ENCODE assay signal across 22 cellular contexts in the genomic region with DNA sequence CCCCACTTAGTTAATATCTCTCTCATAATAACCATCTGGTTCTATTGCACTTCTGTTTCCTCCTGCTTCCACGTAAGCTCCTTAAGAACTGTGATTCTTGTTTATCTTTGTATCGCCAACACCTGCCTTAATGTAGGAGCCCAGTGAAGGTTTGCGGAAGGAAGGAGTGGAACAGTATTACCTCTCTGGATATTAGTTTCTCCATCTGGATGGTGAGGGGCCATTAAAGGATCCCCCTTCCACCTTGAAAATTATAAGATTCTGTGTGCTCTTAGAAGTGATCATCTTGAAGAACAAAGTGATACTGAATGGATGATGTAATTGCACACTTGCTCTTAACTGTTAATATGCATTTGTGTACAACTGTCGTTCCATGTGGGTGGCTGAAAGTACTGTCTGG. TPM values are rescaled to one million over a fixed set of nuclear protein-coding genes. Genes with fewer than 3 reads are reported as not detected.
DNase-seq lines count a peak whose midpoint lies in the region; ATAC-seq and TF ChIP-seq lines count a peak whose summit lies in the region.
"Had no signal": no experiment of that assay in that cellular context is flagged by ENCODE, and none has a peak within 500 bp of the region (broad histone marks: within the 10 kb centered on the region; RNA-seq: fewer than 3 reads in every experiment).

No MANE protein-coding gene starts in this region.

- intact Hi-C loops in OCI-LY7 (cut with micrococcal nuclease; ENCODE audit: unreplicated experiment) (no loop called here), Right ventricle myocardium superior (cut with DNase I) (no loop called here)

- no peaks in the 10 kb centered on the region for H3K9me3 ChIP-seq in OCI-LY7 (ENCODE audit: low read length)

- BruUV-seq in OCI-LY7 (replicated peaks; lab: Mats Ljungman, UMichigan): no TSS peak

- H3K4me1 ChIP-seq in GM23338 (ENCODE audit: insufficient read depth) (peaks cover 11% of the 10 kb centered on the region; the same call in 1 of the 2 replicates), OCI-LY7 (ENCODE audit: insufficient read depth, low read length, poor library complexity, severe bottlenecking) (peaks cover 19% of the 10 kb centered on the region)

- peak; percentile 8 for DNase-seq in DMS79 (lab: John Stamatoyannopoulos, UW)
- no peak for DNase-seq in GM23338 (ENCODE audit: low spot score)
- no peak for DNase-seq in OCI-LY7 (ENCODE audit: low spot score)
- no peak for DNase-seq in glutamatergic neuron
- no peak for DNase-seq in Right ventricle myocardium superior
- no peak for DNase-seq in superior temporal gyrus (ENCODE audit: extremely low spot score)
- DNase-seq in midbrain (lab: John Stamatoyannopoulos, UW): no peak
- DNase-seq in stimulated activated CD4-positive, alpha-beta T cell treated with anti-CD3 and anti-CD28 coated beads, Interleukin-2, amount 100 ng/mL, for 48 hours: no peak
- DNase-seq: activated CD4-positive, alpha-beta T cell treated with anti-CD3 and anti-CD28 coated beads, Interleukin-2, amount 10 ng/mL, durations not matched to agents 7 days and 5 days; activated naive CD8-positive, alpha-beta T cell treated with anti-CD3 and anti-CD28 coated beads, Interleukin-2, amount 10 ng/mL, durations not matched to agents 7 days and 5 days; activated T-cell treated with anti-CD3 and anti-CD28 coated beads, Interleukin-2, amount 50 U/mL, for 1 hour; effector CD8-positive, alpha-beta T cell; hippocampal formation; KG1; NCI-H1105 treated with DMSO at 0.1 percent for 48 hours; NCI-H345; RPMI8226; trophoblast cell had no signal

- H3K27me3 ChIP-seq in GM23338 (ENCODE audit: insufficient read depth): no peaks in the 10 kb centered on the region

- TF ChIP-seq CTCF in GM23338 (conservative IDR thresholded peaks at IDR 0.05; ENCODE audit: low read depth in 2 of 2) (no peak), OCI-LY7 (conservative IDR thresholded peaks at IDR 0.05; ENCODE audit: low read length) (no peak), glutamatergic neuron (IDR thresholded peaks at IDR 0.05; ENCODE audit: partially characterized antibody, unreplicated experiment) (no peak)

- H3K27ac ChIP-seq in GM23338 (ENCODE audit: low read depth) (no peak overlapping the region), OCI-LY7 (ENCODE audit: low read depth, low read length, poor library complexity, severe bottlenecking) (no peak overlapping the region)

- CTCF ChIA-PET in OCI-LY7 (lab: Charles Lee; ENCODE audit: unreplicated experiment): no interaction called here

- H3K27ac Mint-ChIP-seq in GM23338 (no peak overlapping the region), glutamatergic neuron (ENCODE audit: unreplicated experiment) (peak overlapping the region; percentile 64)
- H3K27ac Mint-ChIP-seq: activated CD4-positive, alpha-beta T cell treated with anti-CD3 and anti-CD28 coated beads, Interleukin-2, amount 10 ng/mL, durations not matched to agents 7 days and 5 days; activated naive CD8-positive, alpha-beta T cell treated with anti-CD3 and anti-CD28 coated beads, Interleukin-2, amount 10 ng/mL, durations not matched to agents 7 days and 5 days; CD14-positive monocyte; T-helper 2 cell treated with Interferon-gamma antibody and Interleukin-4, amounts not matched to agents 5 μg/mL and 100 μg/mL, for 36 hours had no signal

- H3K36me3 ChIP-seq in GM23338 (ENCODE audit: insufficient read depth) (no peaks in the 10 kb centered on the region), OCI-LY7 (ENCODE audit: insufficient read depth, low read length) (no peaks in the 10 kb centered on the region)

- H3K4me3 Mint-ChIP-seq in GM23338 (peak overlapping the region; percentile 53), glutamatergic neuron (ENCODE audit: unreplicated experiment) (peak overlapping the region; percentile 97)
- H3K4me3 Mint-ChIP-seq: activated CD4-positive, alpha-beta T cell treated with anti-CD3 and anti-CD28 coated beads, Interleukin-2, amount 10 ng/mL, durations not matched to agents 7 days and 5 days; activated naive CD8-positive, alpha-beta T cell treated with anti-CD3 and anti-CD28 coated beads, Interleukin-2, amount 10 ng/mL, durations not matched to agents 7 days and 5 days; T-helper 2 cell treated with Interferon-gamma antibody and Interleukin-4, amounts not matched to agents 5 μg/mL and 100 μg/mL, for 36 hours had no signal

- H3K4me1 Mint-ChIP-seq in GM23338 (peaks cover 22% of the 10 kb centered on the region), glutamatergic neuron (ENCODE audit: low read depth, unreplicated experiment) (peaks cover 9% of the 10 kb centered on the region)

- H2AFZ ChIP-seq in GM23338: no peak overlapping the region
- H2AFZ ChIP-seq in OCI-LY7 (ENCODE audit: low read length): no peak overlapping the region

- peak overlapping the region; percentile 46; the same call in 1 of the 2 replicates for H3K4me2 ChIP-seq in GM23338
- peak overlapping the region; percentile 7; the same call in 1 of the 2 replicates for H3K4me2 ChIP-seq in OCI-LY7 (ENCODE audit: low read length)

- POLR2A ChIA-PET in OCI-LY7 (lab: Charles Lee): interaction anchor here (0.7 kb wide), 1 partner anchor 262 kb away, joined by 3 read pairs; no protein-coding TSS in a partner anchor

- peaks cover 5% of the 10 kb centered on the region for H3K27me3 Mint-ChIP-seq in GM23338 (ENCODE audit: insufficient read depth, low read depth, poor library complexity)
- H3K27me3 Mint-ChIP-seq in glutamatergic neuron (ENCODE audit: unreplicated experiment): peaks cover 10% of the 10 kb centered on the region

- H3K9me2 ChIP-seq in GM23338 (ENCODE audit: insufficient read depth) (no peaks in the 10 kb centered on the region), OCI-LY7 (ENCODE audit: insufficient read depth, low read length) (no peaks in the 10 kb centered on the region)

- H3K9me3 Mint-ChIP-seq in GM23338: no peaks in the 10 kb centered on the region
- H3K9me3 Mint-ChIP-seq in glutamatergic neuron (ENCODE audit: unreplicated experiment): peaks cover 10% of the 10 kb centered on the region
- H3K9me3 Mint-ChIP-seq: activated CD4-positive, alpha-beta T cell treated with anti-CD3 and anti-CD28 coated beads, Interleukin-2, amount 10 ng/mL, durations not matched to agents 7 days and 5 days; activated naive CD8-positive, alpha-beta T cell treated with anti-CD3 and anti-CD28 coated beads, Interleukin-2, amount 10 ng/mL, durations not matched to agents 7 days and 5 days; T-helper 2 cell treated with Interferon-gamma antibody and Interleukin-4, amounts not matched to agents 5 μg/mL and 100 μg/mL, for 36 hours had no signal

- H4K20me1 ChIP-seq in GM23338 (replicated peaks; ENCODE audit: insufficient read depth) (no peaks in the 10 kb centered on the region; the same call in none of the 2 replicates), OCI-LY7 (ENCODE audit: insufficient read depth, low read length) (no peaks in the 10 kb centered on the region)

- no peak overlapping the region for H3K4me3 ChIP-seq in GM23338
- H3K4me3 ChIP-seq in OCI-LY7 (ENCODE audit: low read depth, low read length, poor library complexity, severe bottlenecking): no peak overlapping the region

- ATAC-seq in GM23338: no peak
- ATAC-seq in Right ventricle myocardium superior (ENCODE audit: poor library complexity): no peak

- peaks cover 7% of the 10 kb centered on the region; the same call in 1 of the 2 replicates for H3F3A ChIP-seq in GM23338 (replicated peaks; ENCODE audit: low read depth)

- H3K36me3 Mint-ChIP-seq in GM23338 (ENCODE audit: low read depth): no peaks in the 10 kb centered on the region; the same call in 2 of the 3 replicates
- no peaks in the 10 kb centered on the region for H3K36me3 Mint-ChIP-seq in glutamatergic neuron (ENCODE audit: unreplicated experiment)
- H3K36me3 Mint-ChIP-seq: activated naive CD8-positive, alpha-beta T cell treated with anti-CD3 and anti-CD28 coated beads, Interleukin-2, amount 10 ng/mL, durations not matched to agents 7 days and 5 days had no signal

- H3K79me2 ChIP-seq in GM23338 (replicated peaks; ENCODE audit: insufficient read depth) (peaks cover 60% of the 10 kb centered on the region), OCI-LY7 (ENCODE audit: insufficient read depth, low read depth, low read length) (no peaks in the 10 kb centered on the region; the same call in 1 of the 2 replicates)

TF ChIP-seq in GM23338, 12 proteins besides CTCF, POLR2A, EP300 and RAD21 (continues in another document):
- TF ChIP-seq STAT1 (IDR thresholded peaks at IDR 0.05; ENCODE audit: unreplicated experiment): no peak
- no peak for TF ChIP-seq NANOG (IDR thresholded peaks at IDR 0.05; ENCODE audit: borderline replicate concordance)
- TF ChIP-seq CREB1 (CRISPR knock-in tag; IDR thresholded peaks at IDR 0.05; ENCODE audit: low read depth): no peak

RNA-seq across cellular contexts. Expression of gene CHRNA5, which starts 2.2 kb away (rescaled TPM):
- total RNA-seq in GM23338 (2014; rRNA removed; shearing (Covaris generic)): 19.6 and 26.2 TPM in 2 replicates
- 23.3 and 29.3 TPM in 2 replicates for polyA plus RNA-seq in GM23338 (2016; fragmentation: Nextera tagmentation; extraction: Ambion mirVana)
- total RNA-seq in OCI-LY7 (2014; rRNA removed; shearing (Covaris generic)): 2.8 and 11.6 TPM in 2 replicates
- total RNA-seq in OCI-LY7 (2022) (8.3 and 9.1 TPM in 2 replicates), glutamatergic neuron (ENCODE audit: unreplicated experiment) (55.3 TPM), Right ventricle myocardium superior (4.2 TPM)
- polyA plus RNA-seq: CD14-positive monocyte had no signal

RNA-seq across cellular contexts. Expression of gene PSMA4, which starts 27.3 kb away (rescaled TPM):
- 301 and 322 TPM in 2 replicates for total RNA-seq in GM23338 (2014; rRNA removed; shearing (Covaris generic))
- polyA plus RNA-seq in GM23338 (2016; fragmentation: Nextera tagmentation; extraction: Ambion mirVana): 466 and 552 TPM in 2 replicates
- total RNA-seq in OCI-LY7 (2014; rRNA removed; shearing (Covaris generic)): 186 and 189 TPM in 2 replicates
- total RNA-seq in OCI-LY7 (2022) (249 and 254 TPM in 2 replicates), glutamatergic neuron (ENCODE audit: unreplicated experiment) (170 TPM), Right ventricle myocardium superior (113 TPM)

RNA-seq across cellular contexts. Expression of gene CHRNA3, which starts 53.3 kb away (rescaled TPM):
- 1.3 and 2.9 TPM in 2 replicates for total RNA-seq in GM23338 (2014; rRNA removed; shearing (Covaris generic))
- polyA plus RNA-seq in GM23338 (2016; fragmentation: Nextera tagmentation; extraction: Ambion mirVana): 2.3 and 3.5 TPM in 2 replicates
- not detected in 2 replicates for total RNA-seq in OCI-LY7 (2014; rRNA removed; shearing (Covaris generic))
- total RNA-seq in OCI-LY7 (2022) (not detected in 2 replicates), glutamatergic neuron (ENCODE audit: unreplicated experiment) (208 TPM), Right ventricle myocardium superior (0.13 TPM)
- total RNA-seq: activated CD4-positive, alpha-beta T cell treated with anti-CD3 and anti-CD28 coated beads, Interleukin-2, amount 10 ng/mL, durations not matched to agents 7 days and 5 days; activated naive CD8-positive, alpha-beta T cell treated with anti-CD3 and anti-CD28 coated beads, Interleukin-2, amount 10 ng/mL, durations not matched to agents 7 days and 5 days; bronchial epithelial cell; skeletal muscle tissue had no signal
- polyA plus RNA-seq: CD14-positive monocyte had no signal

Comparison
In these comparisons a context has a peak if more than half of its experiments do, and no peak if none do; other contexts are left out.
1. RNA of gene CHRNA3, which starts 53.3 kb away (total RNA-seq): 208 TPM in glutamatergic neuron (single experiment); 1.3 to 2.9 TPM in GM23338, 0.13 TPM in Right ventricle myocardium superior (single experiment) and not detected in OCI-LY7; every median in the first group is over 10 times any median in the second.